In the genomic region with DNA sequence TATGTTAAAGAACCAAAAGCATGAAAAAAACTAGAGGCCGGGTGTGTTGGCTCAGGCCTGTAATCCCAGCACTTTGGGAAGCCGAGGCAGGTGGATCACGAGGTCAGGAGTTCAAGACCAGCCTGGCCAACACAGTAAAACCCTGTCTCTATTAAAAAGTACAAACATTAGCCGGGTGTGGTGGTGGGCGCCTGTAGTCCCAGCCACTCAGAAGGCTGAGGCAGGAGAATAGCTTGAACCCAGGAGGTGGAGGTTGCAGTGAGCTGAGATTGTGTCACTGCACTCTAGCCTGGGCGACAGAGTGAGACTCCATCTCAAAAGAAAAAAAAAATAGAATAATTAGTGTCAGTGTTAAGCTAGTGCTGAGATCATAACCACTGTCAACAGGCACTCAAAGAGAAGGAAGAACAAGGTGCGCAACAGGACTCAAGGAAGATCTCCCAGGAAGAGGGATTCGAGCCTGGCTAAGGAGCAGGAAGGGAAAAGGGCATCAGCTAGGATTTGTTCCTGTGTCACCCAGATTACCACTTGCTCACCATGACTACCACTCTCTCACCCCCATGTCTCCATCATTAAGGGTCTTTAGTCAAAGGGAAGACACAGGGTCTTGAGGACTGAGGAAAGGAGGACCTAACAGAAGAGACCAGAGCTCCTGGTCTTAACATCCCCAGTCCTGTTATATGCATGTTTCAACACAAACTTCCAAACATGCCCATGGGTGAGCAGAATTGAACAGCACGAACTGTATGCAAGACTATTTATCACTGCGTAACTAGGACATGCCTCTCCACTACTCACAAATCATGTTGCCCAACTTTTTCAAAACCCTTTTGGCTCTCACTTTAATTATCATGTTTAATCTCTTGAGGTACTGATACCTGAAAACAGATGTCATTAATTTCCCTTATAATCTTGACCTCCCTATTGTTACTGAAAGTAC, we compare ENCODE assay signal across 1 cellular context.
A peak's percentile ranks its signal among the peaks of the same experiment; 100 is the strongest.
TF ChIP-seq lines count a peak whose summit lies in the region.

No MANE protein-coding gene starts in this region.

TF ChIP-seq in H1, 55 proteins besides CTCF, POLR2A, EP300 and RAD21:
- TF ChIP-seq SP1 (IDR thresholded peaks at IDR 0.05; ENCODE audit: low read depth, low read length) (no peak), POLR2AphosphoS5 (IDR thresholded peaks at IDR 0.05; ENCODE audit: low read depth, low read length) (peak; percentile 39; the same call in 1 of the 2 replicates)
